In genomic region chr3:94249491-94250079, GRCh38 we compare ENCODE assay signal across 8 cellular contexts.
DNase-seq lines count a peak whose midpoint lies in the region; ATAC-seq, FAIRE-seq and TF ChIP-seq lines count a peak whose summit lies in the region.

No MANE protein-coding gene starts in this region.

- WGBS in upper lobe of left lung, 2 donors: 27 to 35% methylated on average over 5 of the region's 5 CpGs

- TF ChIP-seq CTCF in D721Med (IDR thresholded peaks at IDR 0.05; ENCODE audit: insufficient read depth, missing control alignments): peak; percentile 79
- peak; percentile 98 for TF ChIP-seq CTCF in PC-9 (conservative IDR thresholded peaks at IDR 0.05)
- peak; percentile 37 for TF ChIP-seq CTCF in parathyroid adenoma (IDR thresholded peaks at IDR 0.05)
- peak; percentile 19 to 65 (median 60) for TF ChIP-seq CTCF in upper lobe of left lung (IDR thresholded peaks at IDR 0.05)

- ATAC-seq in GM19455 (IDR thresholded peaks at IDR 0.05; ENCODE audit: unreplicated experiment) (peak; percentile 82), upper lobe of left lung (ENCODE audit: low FRiP score in 2 of 2) (peak; percentile 63 to 82)

- H3K9me3 ChIP-seq in PC-9 (ENCODE audit: insufficient read depth, low read depth) (no peaks in the 10 kb centered on the region), parathyroid adenoma (ENCODE audit: control insufficient read depth, low read length) (no peaks in the 10 kb centered on the region), upper lobe of left lung (no peaks in the 10 kb centered on the region)

- no TSS peak for BruUV-seq in PC-9 (replicated peaks; lab: Mats Ljungman, UMichigan)

- H3K27ac ChIP-seq in PC-9 (no peak overlapping the region), parathyroid adenoma (no peak overlapping the region), upper lobe of left lung (no peak overlapping the region)

- no peak for TF ChIP-seq EP300 in upper lobe of left lung (IDR thresholded peaks at IDR 0.05)

- no peak for FAIRE-seq in D721Med (lab: Jason Lieb, UNC)

- intact Hi-C loops in PC-9 (cut with micrococcal nuclease; ENCODE audit: unreplicated experiment): loop anchor here (10.0 kb wide), 1 partner anchor 245 kb away; no protein-coding TSS in a partner anchor

- no peak overlapping the region for H3K9ac ChIP-seq in parathyroid adenoma

- H2AFZ ChIP-seq in PC-9: no peak overlapping the region
- no peak overlapping the region for H2AFZ ChIP-seq in parathyroid adenoma

- H3K27me3 ChIP-seq in PC-9 (ENCODE audit: insufficient read depth, low read depth): 0 out of 2 replicates have a peak, but pooled peaks cover 4% of the 10 kb centered on the region
- no peaks in the 10 kb centered on the region for H3K27me3 ChIP-seq in parathyroid adenoma (ENCODE audit: control insufficient read depth, insufficient read depth, low read length)
- no peaks in the 10 kb centered on the region for H3K27me3 ChIP-seq in upper lobe of left lung

- no peaks in the 10 kb centered on the region for H4K20me1 ChIP-seq in PC-9 (ENCODE audit: insufficient read depth)

- TF ChIP-seq POLR2A in upper lobe of left lung (IDR thresholded peaks at IDR 0.05): no peak

- POLR2A ChIA-PET in PC-9 (lab: Charles Lee; ENCODE audit: unreplicated experiment): no interaction called here

- no peak overlapping the region for H3K4me3 ChIP-seq in PC-9
- no peak overlapping the region for H3K4me3 ChIP-seq in parathyroid adenoma (ENCODE audit: low read depth, low read length)
- H3K4me3 ChIP-seq in upper lobe of left lung: no peak overlapping the region

- CTCF ChIA-PET in PC-9 (lab: Charles Lee): interaction anchor here (0.5 to 0.8 kb wide), 3 partner anchors 20 to 1242 kb away, joined by 3 to 4 read pairs (median 3); no protein-coding TSS in a partner anchor

- no peaks in the 10 kb centered on the region for H3K36me3 ChIP-seq in PC-9 (ENCODE audit: low read depth)
- no peaks in the 10 kb centered on the region for H3K36me3 ChIP-seq in parathyroid adenoma (ENCODE audit: control insufficient read depth, insufficient read depth, low read length)
- H3K36me3 ChIP-seq in upper lobe of left lung: no peaks in the 10 kb centered on the region

- H3K4me2 ChIP-seq in PC-9 (no peak overlapping the region), parathyroid adenoma (ENCODE audit: low read length) (no peak overlapping the region)

- no peaks in the 10 kb centered on the region for H3K9me2 ChIP-seq in PC-9 (ENCODE audit: insufficient read depth)

- H3K79me2 ChIP-seq in PC-9 (ENCODE audit: low read depth): no peaks in the 10 kb centered on the region
- H3K79me2 ChIP-seq in parathyroid adenoma: no peaks in the 10 kb centered on the region

- H3K4me1 ChIP-seq in PC-9 (replicated peaks; ENCODE audit: insufficient read depth): no peaks in the 10 kb centered on the region
- H3K4me1 ChIP-seq in parathyroid adenoma: no peaks in the 10 kb centered on the region
- no peaks in the 10 kb centered on the region for H3K4me1 ChIP-seq in upper lobe of left lung

- DNase-seq in D721Med (ENCODE audit: insufficient read length, low spot score) (no peak), HPDE6-E6E7 (ENCODE audit: extremely low spot score) (peak; percentile 59), PC-9 (peak; percentile 39 to 63), activated T-helper 1 cell treated with Interleukin-2 at 50 U/mL for 16 hours (ENCODE audit: low read depth) (peak; percentile 25), foreskin melanocyte (peak; percentile 47), upper lobe of left lung (peak in 1 of 2 donors; percentile 50)

- H3F3A ChIP-seq in PC-9 (ENCODE audit: insufficient read depth, low read depth): no peaks in the 10 kb centered on the region

Comparison
In these comparisons a context has a peak if more than half of its experiments do, and no peak if none do; other contexts are left out.
1. CTCF ChIP-seq: peak in every context shown above with its lines; median percentile 98 in PC-9; 79 in D721Med; 60 in upper lobe of left lung; 37 in parathyroid adenoma.